In the genomic region with DNA sequence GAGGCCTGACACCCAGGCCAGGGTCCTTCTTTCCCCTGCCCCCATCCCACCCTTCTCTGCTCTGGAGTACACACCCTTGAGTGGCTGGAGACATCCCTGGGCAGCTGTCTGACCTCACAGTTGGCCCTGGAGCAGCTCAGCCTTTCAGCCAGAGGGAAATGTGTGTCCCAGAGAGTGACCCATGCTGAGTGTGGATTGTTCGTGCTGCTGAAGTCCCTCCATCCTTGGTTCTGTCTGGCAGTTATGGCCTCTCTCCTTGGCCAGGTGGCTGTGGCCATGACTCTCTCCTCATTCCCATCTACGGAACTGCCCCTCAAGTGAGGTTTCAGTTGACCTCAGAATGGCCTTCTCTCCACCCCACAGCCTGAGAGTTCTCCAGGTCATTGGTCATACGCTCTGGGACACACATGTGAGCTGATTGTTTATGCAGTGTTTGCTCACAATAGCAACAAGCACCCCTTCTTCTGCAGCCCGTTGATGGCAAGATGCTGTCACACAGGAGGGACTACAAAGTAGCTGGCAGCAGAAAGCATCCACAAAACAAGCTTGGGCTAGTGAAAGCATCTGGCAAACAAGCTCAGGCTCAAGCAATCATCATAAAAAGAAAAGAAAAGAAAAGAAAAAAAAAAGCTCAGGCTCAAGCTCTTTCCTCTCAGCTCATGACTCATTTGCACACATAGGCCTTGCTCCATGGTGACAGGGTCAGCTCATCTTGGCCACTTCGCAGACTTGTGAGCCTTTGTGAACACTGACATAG, we compare ENCODE assay signal across 17 cellular contexts. TPM values are rescaled to one million over a fixed set of nuclear protein-coding genes. Genes with fewer than 3 reads are reported as not detected.
DNase-seq lines count a peak whose midpoint lies in the region; ATAC-seq and TF ChIP-seq lines count a peak whose summit lies in the region.
"Had no signal": no experiment of that assay in that cellular context is flagged by ENCODE, and none has a peak within 500 bp of the region (broad histone marks: within the 10 kb centered on the region; RNA-seq: fewer than 3 reads in every experiment).

No MANE protein-coding gene starts in this region.

- no peaks in the 10 kb centered on the region for H3K4me1 Mint-ChIP-seq in activated CD4-positive, alpha-beta T cell treated with anti-CD3 and anti-CD28 coated beads, Interleukin-2, amount 10 ng/mL, durations not matched to agents 7 days and 5 days
- H3K4me1 Mint-ChIP-seq in endothelial cell (ENCODE audit: unreplicated experiment): peaks cover 5% of the 10 kb centered on the region
- H3K4me1 Mint-ChIP-seq: natural killer cell had no signal

- TF ChIP-seq POLR2A in gastrocnemius medialis (IDR thresholded peaks at IDR 0.05): no peak

- no peak overlapping the region for H3K9ac ChIP-seq in adipocyte (ENCODE audit: low read length)

- H3K27me3 ChIP-seq in adipocyte (replicated peaks; ENCODE audit: control insufficient read depth, insufficient read depth, low read length) (no peaks in the 10 kb centered on the region), gastrocnemius medialis (peaks cover 3 to 13% (median 8%) of the 10 kb centered on the region in 3 donors)

- H3K4me3 ChIP-seq in adipocyte (ENCODE audit: low read length) (no peak overlapping the region), gastrocnemius medialis (no peak overlapping the region)
- H3K4me3 ChIP-seq: esophagus squamous epithelium had no signal

- CTCF ChIA-PET in activated CD4-positive, alpha-beta T cell treated with anti-CD3 and anti-CD28 coated beads, Interleukin-2, amount 10 ng/mL, durations not matched to agents 7 days and 5 days (lab: Charles Lee): no interaction called here

- ATAC-seq in Right ventricle myocardium superior (ENCODE audit: poor library complexity) (peak; percentile 65), gastrocnemius medialis (peak; percentile 39 to 55)
- ATAC-seq: natural killer cell, SK-N-SH treated with all-trans-retinoic acid at 6 μM for 48 hours had no signal

- H3K27ac ChIP-seq in C4-2B (peak overlapping the region; percentile 64), gastrocnemius medialis (peak overlapping the region in 2 of 4 donors; percentile 7 to 29)

- peaks cover 28% of the 10 kb centered on the region for H3K27me3 Mint-ChIP-seq in activated CD4-positive, alpha-beta T cell treated with anti-CD3 and anti-CD28 coated beads, Interleukin-2, amount 10 ng/mL, durations not matched to agents 7 days and 5 days
- H3K27me3 Mint-ChIP-seq in endothelial cell (ENCODE audit: unreplicated experiment): peaks cover 2% of the 10 kb centered on the region

- H3K36me3 ChIP-seq in adipocyte (ENCODE audit: control insufficient read depth, insufficient read depth, low read length, severe bottlenecking) (no peaks in the 10 kb centered on the region), gastrocnemius medialis (no peaks in the 10 kb centered on the region)
- H3K36me3 ChIP-seq: esophagus squamous epithelium had no signal

- intact Hi-C loops in Right ventricle myocardium superior (cut with DNase I) (no loop called here), gastrocnemius medialis (cut with DNase I; ENCODE audit: low total_unique reads) (no loop called here)

- TF ChIP-seq CTCF in C4-2B (conservative IDR thresholded peaks at IDR 0.05) (no peak), gastrocnemius medialis (IDR thresholded peaks at IDR 0.05 in 4 of 5, conservative IDR thresholded peaks at IDR 0.05 in 1 of 5) (no peak), endothelial cell (IDR thresholded peaks at IDR 0.05; ENCODE audit: unreplicated experiment) (no peak)

- H3K4me1 ChIP-seq in adipocyte (ENCODE audit: control insufficient read depth, insufficient read depth, low read length) (peaks cover 30% of the 10 kb centered on the region), gastrocnemius medialis (no peaks in the 10 kb centered on the region)

- H3K4me3 Mint-ChIP-seq in activated CD4-positive, alpha-beta T cell treated with anti-CD3 and anti-CD28 coated beads, Interleukin-2, amount 10 ng/mL, durations not matched to agents 7 days and 5 days: no peak overlapping the region
- no peak overlapping the region for H3K4me3 Mint-ChIP-seq in endothelial cell (ENCODE audit: unreplicated experiment)
- H3K4me3 Mint-ChIP-seq: natural killer cell had no signal

- DNase-seq in adipocyte (ENCODE audit: low read depth) (peak; percentile 24), Right ventricle myocardium superior (no peak), gastrocnemius medialis (peak in 1 of 2 donors; percentile 27), endothelial cell (ENCODE audit: low spot score) (no peak), NCI-H524 treated with DMSO at 0.1 percent for 48 hours (lab: John Stamatoyannopoulos, UW) (no peak), NCI-H1436 (lab: John Stamatoyannopoulos, UW) (no peak)
- DNase-seq in activated CD4-positive, alpha-beta T cell treated with anti-CD3 and anti-CD28 coated beads, Interleukin-2, amount 10 ng/mL, durations not matched to agents 7 days and 5 days: no peak
- DNase-seq: activated CD4-positive, alpha-beta T cell treated with anti-CD3 and anti-CD28 coated beads for 1 hour; caudate nucleus; esophagus squamous epithelium; islet precursor cell; KG1; natural killer cell; NCI-H2029; NK-92 treated with Interleukin-12 subunit alpha and Interleukin-12 subunit beta, amount 100 ng/mL, for 24 hours had no signal

- POLR2A ChIA-PET in activated CD4-positive, alpha-beta T cell treated with anti-CD3 and anti-CD28 coated beads, Interleukin-2, amount 10 ng/mL, durations not matched to agents 7 days and 5 days (lab: Charles Lee): no interaction called here

- H3K27ac Mint-ChIP-seq in activated CD4-positive, alpha-beta T cell treated with anti-CD3 and anti-CD28 coated beads, Interleukin-2, amount 10 ng/mL, durations not matched to agents 7 days and 5 days: no peak overlapping the region
- no peak overlapping the region for H3K27ac Mint-ChIP-seq in endothelial cell (ENCODE audit: unreplicated experiment)
- H3K27ac Mint-ChIP-seq: natural killer cell had no signal

- H3K9me3 Mint-ChIP-seq in activated CD4-positive, alpha-beta T cell treated with anti-CD3 and anti-CD28 coated beads, Interleukin-2, amount 10 ng/mL, durations not matched to agents 7 days and 5 days: no peaks in the 10 kb centered on the region
- H3K9me3 Mint-ChIP-seq in endothelial cell (ENCODE audit: unreplicated experiment): no peaks in the 10 kb centered on the region
- H3K9me3 Mint-ChIP-seq: natural killer cell had no signal

- no peaks in the 10 kb centered on the region for H3K36me3 Mint-ChIP-seq in activated CD4-positive, alpha-beta T cell treated with anti-CD3 and anti-CD28 coated beads, Interleukin-2, amount 10 ng/mL, durations not matched to agents 7 days and 5 days (ENCODE audit: low read depth)
- no peaks in the 10 kb centered on the region for H3K36me3 Mint-ChIP-seq in endothelial cell (ENCODE audit: low read depth, unreplicated experiment)
- H3K36me3 Mint-ChIP-seq: natural killer cell had no signal

- in situ Hi-C loops in gastrocnemius medialis (cut with MboI; ENCODE audit: low sequenced_read_pairs in 4 of 4): no loop called here

- H3K9me3 ChIP-seq in adipocyte (ENCODE audit: control insufficient read depth, low read length): no peaks in the 10 kb centered on the region
- H3K9me3 ChIP-seq in gastrocnemius medialis: no peaks in the 10 kb centered on the region
- H3K9me3 ChIP-seq: esophagus squamous epithelium had no signal

RNA-seq across cellular contexts. Expression of a gene that starts 55.3 kb away (rescaled TPM):
- total RNA-seq in Right ventricle myocardium superior: 32.2 TPM
- total RNA-seq in gastrocnemius medialis: 10 to 100 TPM in 1 of 4 donors, 1 to 10 TPM in 3; 1.5 to 12.0 (median 2.5) TPM
- total RNA-seq in activated CD4-positive, alpha-beta T cell treated with anti-CD3 and anti-CD28 coated beads, Interleukin-2, amount 10 ng/mL, durations not matched to agents 7 days and 5 days: 1 to 10 TPM; 1.0 to 1.1 TPM
- total RNA-seq in endothelial cell (ENCODE audit: unreplicated experiment): 0.28 TPM
- total RNA-seq: natural killer cell had no signal
